23 cellular contexts compared by ENCODE assay signal in genomic region chr2:69585855-69586560, GRCh38. TPM values are rescaled to one million over a fixed set of nuclear protein-coding genes. Genes with fewer than 3 reads are reported as not detected.
DNase-seq lines count a peak whose midpoint lies in the region; ATAC-seq, FAIRE-seq and TF ChIP-seq lines count a peak whose summit lies in the region.
"Had no signal": no experiment of that assay in that cellular context is flagged by ENCODE, and none has a peak within 500 bp of the region (broad histone marks: within the 10 kb centered on the region; RNA-seq: fewer than 3 reads in every experiment).

No MANE protein-coding gene starts in this region.

- H3K27me3 ChIP-seq in astrocyte (ENCODE audit: insufficient read depth, low read length) = no peaks in the 10 kb centered on the region
- H3K27me3 ChIP-seq: right lobe of liver, stomach, upper lobe of left lung had no signal

- H3K36me3 Mint-ChIP-seq in activated T-cell treated with anti-CD3 and anti-CD28 coated beads, Interleukin-2, amount 50 U/mL, for 24 hours (ENCODE audit: low read depth) = peaks cover 9% of the 10 kb centered on the region
- H3K36me3 Mint-ChIP-seq in activated T-cell treated with anti-CD3 and anti-CD28 coated beads, Interleukin-2, amount 50 U/mL, for 4 hours (ENCODE audit: insufficient read depth) = peaks cover 6% of the 10 kb centered on the region
- H3K36me3 Mint-ChIP-seq in HFFc6 (ENCODE audit: low read depth) (peaks cover 7% of the 10 kb centered on the region), astrocyte (ENCODE audit: low read depth, unreplicated experiment) (peaks cover 6% of the 10 kb centered on the region)

- no peaks in the 10 kb centered on the region for H3K9me3 Mint-ChIP-seq in activated T-cell treated with anti-CD3 and anti-CD28 coated beads, Interleukin-2, amount 50 U/mL, for 24 hours
- no peaks in the 10 kb centered on the region for H3K9me3 Mint-ChIP-seq in activated T-cell treated with anti-CD3 and anti-CD28 coated beads, Interleukin-2, amount 50 U/mL, for 4 hours
- H3K9me3 Mint-ChIP-seq in HFFc6 (no peaks in the 10 kb centered on the region), astrocyte (ENCODE audit: unreplicated experiment) (no peaks in the 10 kb centered on the region)
- H3K9me3 Mint-ChIP-seq: CD14-positive monocyte had no signal

- H3K79me2 ChIP-seq in astrocyte (ENCODE audit: insufficient read depth, low read length) = peaks cover 83% of the 10 kb centered on the region

- DNase-seq in activated T-cell treated with anti-CD3 and anti-CD28 coated beads, Interleukin-2, amount 50 U/mL, for 24 hours = no peak
- DNase-seq in activated T-cell treated with anti-CD3 and anti-CD28 coated beads, Interleukin-2, amount 50 U/mL, for 4 hours = no peak
- DNase-seq in HFFc6 = no peak
- no peak for DNase-seq in astrocyte (ENCODE audit: low read depth)
- peak; percentile 94 for DNase-seq in renal cortical epithelial cell (ENCODE audit: low read depth)
- DNase-seq in NAMALWA (ENCODE audit: low spot score) = no peak
- DNase-seq: activated naive CD4-positive, alpha-beta T cell treated with Interleukin-2 at 50 U/mL for 16 hours; dermis blood vessel endothelial cell; DND-41; erythroblast; GOT3; left ventricle myocardium superior; NCI-H146; NCI-H226; right lobe of liver; stomach; WERI-Rb-1 had no signal

- H3K4me1 ChIP-seq in astrocyte (ENCODE audit: insufficient read depth, low read length) = peaks cover 39% of the 10 kb centered on the region

- no peak overlapping the region for H3K4me3 ChIP-seq in astrocyte (ENCODE audit: insufficient read depth, low read depth, low read length)
- H3K4me3 ChIP-seq: A549, right lobe of liver, stomach, upper lobe of left lung had no signal

- peak overlapping the region; percentile 21 for H3K9ac ChIP-seq in astrocyte (ENCODE audit: low read length)

- peak overlapping the region; percentile 72 for H3K27ac Mint-ChIP-seq in activated T-cell treated with anti-CD3 and anti-CD28 coated beads, Interleukin-2, amount 50 U/mL, for 24 hours
- H3K27ac Mint-ChIP-seq in HFFc6 (0 out of 2 replicates have a peak overlapping the region, but pooled peaks have one; percentile 2), astrocyte (ENCODE audit: unreplicated experiment) (no peak overlapping the region)

- peak overlapping the region; percentile 15 for H3K27ac ChIP-seq in astrocyte (ENCODE audit: low read depth, low read length)
- H3K27ac ChIP-seq: A549, right lobe of liver, stomach, upper lobe of left lung, WERI-Rb-1 had no signal

- H3K36me3 ChIP-seq in astrocyte (ENCODE audit: insufficient read depth, low read length) = no peaks in the 10 kb centered on the region
- H3K36me3 ChIP-seq: right lobe of liver, stomach, upper lobe of left lung, WERI-Rb-1 had no signal

- H3K4me2 ChIP-seq in astrocyte (ENCODE audit: low read length) = peak overlapping the region; percentile 52
- H3K4me2 ChIP-seq: A549 had no signal

- no peak for FAIRE-seq in astrocyte (lab: Jason Lieb, UNC)
- FAIRE-seq: A549, GM18507 had no signal

- no peaks in the 10 kb centered on the region for H3K9me3 ChIP-seq in astrocyte (ENCODE audit: insufficient read depth, low read depth, low read length)
- H3K9me3 ChIP-seq: A549, right lobe of liver, stomach, upper lobe of left lung had no signal

- no peaks in the 10 kb centered on the region for H3K27me3 Mint-ChIP-seq in activated T-cell treated with anti-CD3 and anti-CD28 coated beads, Interleukin-2, amount 50 U/mL, for 24 hours
- H3K27me3 Mint-ChIP-seq in activated T-cell treated with anti-CD3 and anti-CD28 coated beads, Interleukin-2, amount 50 U/mL, for 4 hours (ENCODE audit: low read depth) = no peaks in the 10 kb centered on the region
- H3K27me3 Mint-ChIP-seq in HFFc6 (ENCODE audit: insufficient read depth) (no peaks in the 10 kb centered on the region; the same call in 1 of the 2 replicates), astrocyte (ENCODE audit: low read depth, unreplicated experiment) (no peaks in the 10 kb centered on the region)

- peaks cover 85% of the 10 kb centered on the region for H4K20me1 ChIP-seq in astrocyte (ENCODE audit: insufficient read depth, low read length)

- no peak overlapping the region for H3K4me3 Mint-ChIP-seq in activated T-cell treated with anti-CD3 and anti-CD28 coated beads, Interleukin-2, amount 50 U/mL, for 24 hours
- no peak overlapping the region for H3K4me3 Mint-ChIP-seq in activated T-cell treated with anti-CD3 and anti-CD28 coated beads, Interleukin-2, amount 50 U/mL, for 4 hours
- H3K4me3 Mint-ChIP-seq in HFFc6 (no peak overlapping the region), astrocyte (ENCODE audit: unreplicated experiment) (no peak overlapping the region)
- H3K4me3 Mint-ChIP-seq: CD14-positive monocyte had no signal

- H2AFZ ChIP-seq in astrocyte (ENCODE audit: low read depth, low read length) = no peak overlapping the region

- no peak for ATAC-seq in activated T-cell treated with anti-CD3 and anti-CD28 coated beads, Interleukin-2, amount 50 U/mL, for 4 hours
- ATAC-seq in GM19328 (IDR thresholded peaks at IDR 0.05; ENCODE audit: unreplicated experiment) (no peak), HG03571 (IDR thresholded peaks at IDR 0.05; ENCODE audit: unreplicated experiment) (no peak)
- ATAC-seq: A549, left ventricle myocardium superior, right lobe of liver had no signal

- peaks cover 83% of the 10 kb centered on the region for H3K4me1 Mint-ChIP-seq in activated T-cell treated with anti-CD3 and anti-CD28 coated beads, Interleukin-2, amount 50 U/mL, for 24 hours (ENCODE audit: low read depth)
- peaks cover 87% of the 10 kb centered on the region for H3K4me1 Mint-ChIP-seq in activated T-cell treated with anti-CD3 and anti-CD28 coated beads, Interleukin-2, amount 50 U/mL, for 4 hours (ENCODE audit: low read depth)
- H3K4me1 Mint-ChIP-seq in HFFc6 (ENCODE audit: low read depth) = peaks cover 62% of the 10 kb centered on the region
- peaks cover 65% of the 10 kb centered on the region for H3K4me1 Mint-ChIP-seq in astrocyte (ENCODE audit: low read depth, unreplicated experiment)

- no peak for TF ChIP-seq CTCF in HFFc6 (IDR thresholded peaks at IDR 0.05)
- no peak for TF ChIP-seq CTCF in astrocyte (IDR thresholded peaks at IDR 0.05; ENCODE audit: insufficient read depth, low read depth, low read length)

RNA-seq across cellular contexts. Expression of gene AAK1, which starts 57.5 kb away (rescaled TPM):
- 10 to 100 TPM; 46.1 to 54.5 (median 51.6) TPM for total RNA-seq in activated T-cell treated with anti-CD3 and anti-CD28 coated beads, Interleukin-2, amount 50 U/mL, for 4 hours
- 100 to 1,000 TPM in 5 of 6 experiments, 10 to 100 TPM in 1; 96.6 to 123 (median 108) TPM for total RNA-seq in HFFc6 (2021; fragmentation: NEBNext Ultra II Directional; extraction: Animal tissue kit (Norgen Biotek cat#: 25700))
- total RNA-seq in astrocyte = 108 and 110 TPM in 2 replicates
- 12.9 and 70.6 TPM in 2 replicates for total RNA-seq in renal cortical epithelial cell
